ENCODE assay signal across 22 cellular contexts in genomic region chr1:14500912-14501311, GRCh38.
A peak's percentile ranks its signal among the peaks of the same experiment; 100 is the strongest.
DNase-seq lines count a peak whose midpoint lies in the region; ATAC-seq, FAIRE-seq and TF ChIP-seq lines count a peak whose summit lies in the region.
"Had no signal": no experiment of that assay in that cellular context is flagged by ENCODE, and none has a peak within 500 bp of the region (broad histone marks: within the 10 kb centered on the region; RNA-seq: fewer than 3 reads in every experiment).

No MANE protein-coding gene starts in this region.

- no peaks in the 10 kb centered on the region for H3K79me2 ChIP-seq in OCI-LY7 (ENCODE audit: insufficient read depth, low read depth, low read length)

- TF ChIP-seq CTCF in A549 (IDR thresholded peaks at IDR 0.05) (no peak), OCI-LY7 (conservative IDR thresholded peaks at IDR 0.05; ENCODE audit: low read length) (no peak)
- no peak for TF ChIP-seq CTCF in CD8-positive, alpha-beta T cell (IDR thresholded peaks at IDR 0.05)

- H3K4me3 ChIP-seq in A549: no peak overlapping the region
- no peak overlapping the region for H3K4me3 ChIP-seq in OCI-LY7 (ENCODE audit: low read depth, low read length, poor library complexity, severe bottlenecking)
- H3K4me3 ChIP-seq in CD8-positive, alpha-beta T cell (ENCODE audit: low read depth, low read length): no peak overlapping the region
- H3K4me3 ChIP-seq: BLaER1, GM12878, HAP-1 had no signal

- no peak overlapping the region for H3K4me3 Mint-ChIP-seq in CD8-positive, alpha-beta T cell
- H3K4me3 Mint-ChIP-seq: B cell; CD4-positive, CD25-positive, alpha-beta regulatory T cell; CD8-positive, alpha-beta memory T cell had no signal

- H3K4me1 Mint-ChIP-seq in CD8-positive, alpha-beta T cell (ENCODE audit: low read depth): no peaks in the 10 kb centered on the region
- H3K4me1 Mint-ChIP-seq: B cell; CD4-positive, CD25-positive, alpha-beta regulatory T cell; CD8-positive, alpha-beta memory T cell had no signal

- H3K4me2 ChIP-seq in A549 (no peak overlapping the region), OCI-LY7 (ENCODE audit: low read length) (no peak overlapping the region)
- H3K4me2 ChIP-seq: BLaER1 had no signal

- no TSS peak for BruUV-seq in OCI-LY7 (replicated peaks; lab: Mats Ljungman, UMichigan)

- no peak overlapping the region for H3K27ac Mint-ChIP-seq in CD8-positive, alpha-beta T cell
- H3K27ac Mint-ChIP-seq: B cell; CD8-positive, alpha-beta memory T cell had no signal

- POLR2A ChIA-PET in A549 (lab: Yijun Ruan, JAX) (no interaction called here), OCI-LY7 (lab: Charles Lee) (no interaction called here)
- POLR2A ChIA-PET in CD8-positive, alpha-beta T cell (lab: Charles Lee): no interaction called here

- TF ChIP-seq RAD21 in A549 (conservative IDR thresholded peaks at IDR 0.05 in 1 of 2, IDR thresholded peaks at IDR 0.05 in 1 of 2): no peak

- no peaks in the 10 kb centered on the region for H3K27me3 ChIP-seq in CD8-positive, alpha-beta T cell (ENCODE audit: insufficient read depth, low read length)
- H3K27me3 ChIP-seq: BLaER1 had no signal

- no peak for ATAC-seq in A549
- ATAC-seq in GM19452 (IDR thresholded peaks at IDR 0.05; ENCODE audit: unreplicated experiment): no peak
- ATAC-seq in CD8-positive, alpha-beta T cell: no peak

- DNase-seq in A549 (ENCODE audit: low read depth in 1 of 2, low spot score in 1 of 2) (no peak), RCC 7860 (ENCODE audit: low spot score) (no peak), frontal cortex (ENCODE audit: low spot score in 2 of 2) (no peak), OCI-LY7 (ENCODE audit: low spot score) (no peak), kidney tubule cell (ENCODE audit: low spot score) (no peak)
- no peak for DNase-seq in CD8-positive, alpha-beta T cell
- DNase-seq: 8988T; CD4-positive, CD25-positive, alpha-beta regulatory T cell; CD8-positive, alpha-beta memory T cell; DMS 273 treated with DMSO at 0.1 percent for 48 hours; DMS79; EL; GDM1; GOT3 had no signal

- no peaks in the 10 kb centered on the region for H3K4me1 ChIP-seq in A549
- H3K4me1 ChIP-seq in OCI-LY7 (ENCODE audit: insufficient read depth, low read length, poor library complexity, severe bottlenecking): no peaks in the 10 kb centered on the region
- no peaks in the 10 kb centered on the region for H3K4me1 ChIP-seq in CD8-positive, alpha-beta T cell (ENCODE audit: insufficient read depth, low read length)

- H2AFZ ChIP-seq in OCI-LY7 (ENCODE audit: low read length): no peak overlapping the region

- H3K36me3 ChIP-seq in OCI-LY7 (ENCODE audit: insufficient read depth, low read length): no peaks in the 10 kb centered on the region
- H3K36me3 ChIP-seq in CD8-positive, alpha-beta T cell (ENCODE audit: insufficient read depth, low read length): no peaks in the 10 kb centered on the region
- H3K36me3 ChIP-seq: BLaER1, HAP-1 had no signal

- no peak for TF ChIP-seq EP300 in A549 (IDR thresholded peaks at IDR 0.05)

- intact Hi-C loops in OCI-LY7 (cut with micrococcal nuclease; ENCODE audit: unreplicated experiment): no loop called here
- intact Hi-C loops in CD8-positive, alpha-beta T cell (cut with DNase I, micrococcal nuclease): no loop called here

- H3K9me3 ChIP-seq in A549 (no peaks in the 10 kb centered on the region), OCI-LY7 (ENCODE audit: low read length) (no peaks in the 10 kb centered on the region)
- H3K9me3 ChIP-seq in CD8-positive, alpha-beta T cell (ENCODE audit: low read length): no peaks in the 10 kb centered on the region
- H3K9me3 ChIP-seq: BLaER1, HAP-1 had no signal

- CTCF ChIA-PET in A549 (lab: Yijun Ruan, JAX): no interaction called here
- CTCF ChIA-PET in OCI-LY7 (lab: Charles Lee; ENCODE audit: unreplicated experiment): no interaction called here
- CTCF ChIA-PET in CD8-positive, alpha-beta T cell (lab: Charles Lee): no interaction called here

- H3K9me2 ChIP-seq in OCI-LY7 (ENCODE audit: insufficient read depth, low read length): no peaks in the 10 kb centered on the region

- H3K27ac ChIP-seq in A549: no peak overlapping the region
- H3K27ac ChIP-seq in OCI-LY7 (ENCODE audit: low read depth, low read length, poor library complexity, severe bottlenecking): no peak overlapping the region
- H3K27ac ChIP-seq in CD8-positive, alpha-beta T cell (ENCODE audit: low read depth, low read length): no peak overlapping the region
- H3K27ac ChIP-seq: BLaER1 had no signal

- H3K9me3 Mint-ChIP-seq in CD8-positive, alpha-beta T cell: no peaks in the 10 kb centered on the region
- H3K9me3 Mint-ChIP-seq: CD8-positive, alpha-beta memory T cell had no signal

- 100% methylated on average over 1 of the region's 1 CpG for WGBS in A549 (ENCODE audit: missing lambda C conversion rate)

- TF ChIP-seq POLR2A in A549 (IDR thresholded peaks at IDR 0.05; ENCODE audit: low read length): no peak

- no peak for FAIRE-seq in A549 (lab: Jason Lieb, UNC)
- peak; percentile 14 for FAIRE-seq in RCC 7860 (lab: Jason Lieb, UNC)
- peak; percentile 65 for FAIRE-seq in frontal cortex (lab: Jason Lieb, UNC)
- FAIRE-seq: D721Med, GM12878, GM19239, H54 had no signal

- no peaks in the 10 kb centered on the region for H4K20me1 ChIP-seq in OCI-LY7 (ENCODE audit: insufficient read depth, low read length)
- H4K20me1 ChIP-seq: BLaER1 had no signal

- peaks cover 16% of the 10 kb centered on the region for H3K27me3 Mint-ChIP-seq in CD8-positive, alpha-beta T cell (ENCODE audit: low read depth)
- H3K27me3 Mint-ChIP-seq: CD4-positive, CD25-positive, alpha-beta regulatory T cell had no signal

- no peaks in the 10 kb centered on the region for H3K36me3 Mint-ChIP-seq in CD8-positive, alpha-beta T cell
- H3K36me3 Mint-ChIP-seq: CD4-positive, CD25-positive, alpha-beta regulatory T cell; CD8-positive, alpha-beta memory T cell had no signal

TF ChIP-seq in A549, 52 proteins besides CTCF, POLR2A, EP300 and RAD21:
- TF ChIP-seq ZSCAN20 (CRISPR knock-in tag; IDR thresholded peaks at IDR 0.05) (no peak), SREBF2 (IDR thresholded peaks at IDR 0.05) (no peak), MAX (IDR thresholded peaks at IDR 0.05) (no peak), KDM5A (IDR thresholded peaks at IDR 0.05) (no peak), ZC3H11A (IDR thresholded peaks at IDR 0.05) (peak; percentile 28; the same call in 1 of the 2 replicates)
